In genomic region chr17:56838687-56839086, GRCh38 we compare ENCODE assay signal across 18 cellular contexts. TPM values are rescaled to one million over a fixed set of nuclear protein-coding genes. Genes with fewer than 3 reads are reported as not detected.
DNase-seq lines count a peak whose midpoint lies in the region; ATAC-seq, FAIRE-seq and TF ChIP-seq lines count a peak whose summit lies in the region.
"Had no signal": no experiment of that assay in that cellular context is flagged by ENCODE, and none has a peak within 500 bp of the region (broad histone marks: within the 10 kb centered on the region; RNA-seq: fewer than 3 reads in every experiment).

No MANE protein-coding gene starts in this region.

- TF ChIP-seq POLR2A in H54 (IDR thresholded peaks at IDR 0.05; ENCODE audit: low read depth, low read length): no peak

- peaks cover 45% of the 10 kb centered on the region for H3K4me1 Mint-ChIP-seq in stimulated activated naive CD8-positive, alpha-beta T cell treated with anti-CD3 and anti-CD28 coated beads, Interleukin-15, Interleukin-2, amounts not matched to agents 100 ng/mL and 50 ng/mL, for 24 hours (ENCODE audit: low read depth)
- peaks cover 48% of the 10 kb centered on the region for H3K4me1 Mint-ChIP-seq in activated CD4-positive, alpha-beta memory T cell treated with anti-CD3 and anti-CD28 coated beads, Interleukin-2, amount 10 ng/mL, durations not matched to agents 7 days and 5 days
- no peaks in the 10 kb centered on the region for H3K4me1 Mint-ChIP-seq in glutamatergic neuron (ENCODE audit: low read depth, unreplicated experiment)

- no peaks in the 10 kb centered on the region for H3K9me3 ChIP-seq in OCI-LY7 (ENCODE audit: low read length)

- peaks cover 7% of the 10 kb centered on the region; the same call in 1 of the 2 replicates for H4K20me1 ChIP-seq in OCI-LY7 (ENCODE audit: insufficient read depth, low read length)

- H3K4me1 ChIP-seq in OCI-LY7 (ENCODE audit: insufficient read depth, low read length, poor library complexity, severe bottlenecking): peaks cover 38% of the 10 kb centered on the region

- H3K27ac ChIP-seq in OCI-LY7 (ENCODE audit: low read depth, low read length, poor library complexity, severe bottlenecking): no peak overlapping the region

- no peaks in the 10 kb centered on the region for H3K27me3 Mint-ChIP-seq in stimulated activated naive CD8-positive, alpha-beta T cell treated with anti-CD3 and anti-CD28 coated beads, Interleukin-15, Interleukin-2, amounts not matched to agents 100 ng/mL and 50 ng/mL, for 24 hours
- no peaks in the 10 kb centered on the region for H3K27me3 Mint-ChIP-seq in activated CD4-positive, alpha-beta memory T cell treated with anti-CD3 and anti-CD28 coated beads, Interleukin-2, amount 10 ng/mL, durations not matched to agents 7 days and 5 days
- H3K27me3 Mint-ChIP-seq in glutamatergic neuron (ENCODE audit: unreplicated experiment): no peaks in the 10 kb centered on the region

- no peak overlapping the region for H3K4me3 ChIP-seq in OCI-LY7 (ENCODE audit: low read depth, low read length, poor library complexity, severe bottlenecking)

- POLR2A ChIA-PET in OCI-LY7 (lab: Charles Lee): interaction anchor here (0.7 kb wide), 1 partner anchor 391 kb away, joined by 3 read pairs; no protein-coding TSS in a partner anchor
- POLR2A ChIA-PET in activated CD4-positive, alpha-beta memory T cell treated with anti-CD3 and anti-CD28 coated beads, Interleukin-2, amount 10 ng/mL, durations not matched to agents 7 days and 5 days (lab: Charles Lee): interaction anchor here (0.6 to 0.8 kb wide), 2 partner anchors 49 to 140 kb away, joined by 3 to 5 read pairs; no protein-coding TSS in a partner anchor

- H3K9me3 Mint-ChIP-seq in stimulated activated naive CD8-positive, alpha-beta T cell treated with anti-CD3 and anti-CD28 coated beads, Interleukin-15, Interleukin-2, amounts not matched to agents 100 ng/mL and 50 ng/mL, for 24 hours: no peaks in the 10 kb centered on the region
- H3K9me3 Mint-ChIP-seq in activated CD4-positive, alpha-beta memory T cell treated with anti-CD3 and anti-CD28 coated beads, Interleukin-2, amount 10 ng/mL, durations not matched to agents 7 days and 5 days: no peaks in the 10 kb centered on the region
- H3K9me3 Mint-ChIP-seq in glutamatergic neuron (ENCODE audit: unreplicated experiment): peaks cover 1% of the 10 kb centered on the region

- 0 out of 2 replicates have a peak overlapping the region, but pooled peaks have one; percentile 4 for H3K4me2 ChIP-seq in OCI-LY7 (ENCODE audit: low read length)

- no peak overlapping the region for H3K27ac Mint-ChIP-seq in stimulated activated naive CD8-positive, alpha-beta T cell treated with anti-CD3 and anti-CD28 coated beads, Interleukin-15, Interleukin-2, amounts not matched to agents 100 ng/mL and 50 ng/mL, for 24 hours
- peak overlapping the region; percentile 32 for H3K27ac Mint-ChIP-seq in activated CD4-positive, alpha-beta memory T cell treated with anti-CD3 and anti-CD28 coated beads, Interleukin-2, amount 10 ng/mL, durations not matched to agents 7 days and 5 days
- no peak overlapping the region for H3K27ac Mint-ChIP-seq in glutamatergic neuron (ENCODE audit: unreplicated experiment)

- H3K4me3 Mint-ChIP-seq in stimulated activated naive CD8-positive, alpha-beta T cell treated with anti-CD3 and anti-CD28 coated beads, Interleukin-15, Interleukin-2, amounts not matched to agents 100 ng/mL and 50 ng/mL, for 24 hours: peak overlapping the region; percentile 10
- peak overlapping the region; percentile 33 for H3K4me3 Mint-ChIP-seq in activated CD4-positive, alpha-beta memory T cell treated with anti-CD3 and anti-CD28 coated beads, Interleukin-2, amount 10 ng/mL, durations not matched to agents 7 days and 5 days
- H3K4me3 Mint-ChIP-seq in glutamatergic neuron (ENCODE audit: unreplicated experiment): no peak overlapping the region

- ATAC-seq in stimulated activated naive CD8-positive, alpha-beta T cell treated with anti-CD3 and anti-CD28 coated beads, Interleukin-15, Interleukin-2, amounts not matched to agents 100 U/mL and 50 U/mL, for 24 hours: no peak
- ATAC-seq in HG03342 (IDR thresholded peaks at IDR 0.05; ENCODE audit: unreplicated experiment): no peak

- FAIRE-seq in H54 (lab: Jason Lieb, UNC): no peak

- H3K9me2 ChIP-seq in OCI-LY7 (ENCODE audit: insufficient read depth, low read length): no peaks in the 10 kb centered on the region

- CTCF ChIA-PET in OCI-LY7 (lab: Charles Lee; ENCODE audit: unreplicated experiment): no interaction called here
- CTCF ChIA-PET in activated CD4-positive, alpha-beta memory T cell treated with anti-CD3 and anti-CD28 coated beads, Interleukin-2, amount 10 ng/mL, durations not matched to agents 7 days and 5 days (lab: Charles Lee): interaction anchor here (0.9 to 1.1 kb wide), 2 partner anchors 19 to 24 kb away, joined by 3 to 4 read pairs; no protein-coding TSS in a partner anchor

- H3K79me2 ChIP-seq in OCI-LY7 (ENCODE audit: insufficient read depth, low read depth, low read length): peaks cover 17% of the 10 kb centered on the region; the same call in 1 of the 2 replicates

- peaks cover 28% of the 10 kb centered on the region for H3K36me3 ChIP-seq in OCI-LY7 (ENCODE audit: insufficient read depth, low read length)

- no TSS peak for BruUV-seq in OCI-LY7 (replicated peaks; lab: Mats Ljungman, UMichigan)

- peaks cover 41% of the 10 kb centered on the region for H3K36me3 Mint-ChIP-seq in stimulated activated naive CD8-positive, alpha-beta T cell treated with anti-CD3 and anti-CD28 coated beads, Interleukin-15, Interleukin-2, amounts not matched to agents 100 ng/mL and 50 ng/mL, for 24 hours (ENCODE audit: low read depth)
- H3K36me3 Mint-ChIP-seq in activated CD4-positive, alpha-beta memory T cell treated with anti-CD3 and anti-CD28 coated beads, Interleukin-2, amount 10 ng/mL, durations not matched to agents 7 days and 5 days (ENCODE audit: low read depth): peaks cover 45% of the 10 kb centered on the region
- no peaks in the 10 kb centered on the region for H3K36me3 Mint-ChIP-seq in glutamatergic neuron (ENCODE audit: unreplicated experiment)

- no peak for DNase-seq in stimulated activated naive CD8-positive, alpha-beta T cell treated with anti-CD3 and anti-CD28 coated beads, Interleukin-15, Interleukin-2, amounts not matched to agents 100 U/mL and 50 U/mL, for 24 hours
- DNase-seq in OCI-LY7 (ENCODE audit: low spot score): no peak
- DNase-seq in activated CD4-positive, alpha-beta memory T cell treated with anti-CD3 and anti-CD28 coated beads, Interleukin-2, amount 10 ng/mL, durations not matched to agents 7 days and 5 days: no peak
- DNase-seq in H54 (ENCODE audit: insufficient read length, low spot score): no peak
- no peak for DNase-seq in glutamatergic neuron
- DNase-seq: ACHN, AML-193, DMS53, H7, Karpas-422, NCI-H1105 treated with DMSO at 0.1 percent for 48 hours, NCI-H1694 treated with DMSO at 0.1 percent for 48 hours, NCI-H2107, NCI-H2227 treated with DMSO at 0.1 percent for 48 hours, NCI-H524, SIG-M5 had no signal

- no peak overlapping the region for H2AFZ ChIP-seq in OCI-LY7 (ENCODE audit: low read length)

- TF ChIP-seq CTCF in OCI-LY7 (conservative IDR thresholded peaks at IDR 0.05; ENCODE audit: low read length) (no peak), glutamatergic neuron (IDR thresholded peaks at IDR 0.05; ENCODE audit: partially characterized antibody, unreplicated experiment) (no peak)

- intact Hi-C loops in OCI-LY7 (cut with micrococcal nuclease; ENCODE audit: unreplicated experiment): no loop called here

RNA-seq across cellular contexts. Expression of gene DGKE, which starts 4.7 kb away (rescaled TPM):
- total RNA-seq in OCI-LY7 (2014; rRNA removed; shearing (Covaris generic)): 6.2 and 8.6 TPM in 2 replicates
- 21.4 and 26.3 TPM in 2 replicates for total RNA-seq in OCI-LY7 (2022)
- total RNA-seq in activated CD4-positive, alpha-beta memory T cell treated with anti-CD3 and anti-CD28 coated beads, Interleukin-2, amount 10 ng/mL, durations not matched to agents 7 days and 5 days: 10 to 100 TPM; 34.2 to 35.7 TPM
- total RNA-seq in glutamatergic neuron (ENCODE audit: unreplicated experiment): 2.8 TPM

RNA-seq across cellular contexts. Expression of gene C17orf67, which starts 5.0 kb away (rescaled TPM):
- total RNA-seq in OCI-LY7 (2014; rRNA removed; shearing (Covaris generic)): 5.2 and 5.8 TPM in 2 replicates
- total RNA-seq in OCI-LY7 (2022) (5.4 and 6.0 TPM in 2 replicates), glutamatergic neuron (ENCODE audit: unreplicated experiment) (not detected)
- total RNA-seq in activated CD4-positive, alpha-beta memory T cell treated with anti-CD3 and anti-CD28 coated beads, Interleukin-2, amount 10 ng/mL, durations not matched to agents 7 days and 5 days: 1 to 10 TPM; 4.1 to 4.2 TPM
